In genomic region chr9:83707768-83708514, GRCh38 we compare ENCODE assay signal across 8 cellular contexts. TPM values are rescaled to one million over a fixed set of nuclear protein-coding genes. Genes with fewer than 3 reads are reported as not detected.
A peak's percentile ranks its signal among the peaks of the same experiment; 100 is the strongest.
DNase-seq lines count a peak whose midpoint lies in the region; ATAC-seq and TF ChIP-seq lines count a peak whose summit lies in the region.

Gene UBQLN1 (minus strand): TSS chr9:83707958. CDS start chr9:83707679, 279 bp downstream.

- POLR2A ChIA-PET in activated CD4-positive, alpha-beta T cell treated with anti-CD3 and anti-CD28 coated beads for 36 hours (lab: Charles Lee), result interaction anchor here (0.7 to 2.0 kb wide), 8 partner anchors 9 to 588 kb away, joined by 3 to 9 read pairs (median 4); partner anchors contain the start of genes KIF27 and RMI1

- intact Hi-C loops in activated CD4-positive, alpha-beta T cell treated with anti-CD3 and anti-CD28 coated beads for 36 hours (cut with DNase I, micrococcal nuclease), result loop anchor here (1.0 to 5.0 kb wide), 6 partner anchors 85 to 272 kb away; partner anchors contain the start of genes GKAP1 (in 2 of the 2), HNRNPK (in 2 of the 2), IDNK (in 2 of the 2) and KIF27 (in 2 of the 2)

- H3K4me3 Mint-ChIP-seq in activated CD4-positive, alpha-beta T cell treated with anti-CD3 and anti-CD28 coated beads for 36 hours, result peak within 1 kb of the TSS; percentile 80

- peaks cover 6% of the 10 kb centered on the region for H3K36me3 ChIP-seq in BE2C

- TF ChIP-seq CTCF in BE2C (IDR thresholded peaks at IDR 0.05; ENCODE audit: low read depth, low read length), result no peak
- no peak for TF ChIP-seq CTCF in choroid plexus epithelial cell (conservative IDR thresholded peaks at IDR 0.05; ENCODE audit: low read depth, low read length)

- no peaks in the 10 kb centered on the region for H3K9me3 Mint-ChIP-seq in activated CD4-positive, alpha-beta T cell treated with anti-CD3 and anti-CD28 coated beads for 36 hours (ENCODE audit: low read depth)

- H3K27me3 Mint-ChIP-seq in activated CD4-positive, alpha-beta T cell treated with anti-CD3 and anti-CD28 coated beads for 36 hours, result no peaks in the 10 kb centered on the region

- H3K27me3 ChIP-seq in BE2C, result no peaks in the 10 kb centered on the region

- H3K27ac Mint-ChIP-seq in activated CD4-positive, alpha-beta T cell treated with anti-CD3 and anti-CD28 coated beads for 36 hours, result peak within 1 kb of the TSS; percentile 100

- CTCF ChIA-PET in activated CD4-positive, alpha-beta T cell treated with anti-CD3 and anti-CD28 coated beads for 36 hours (lab: Charles Lee), result interaction anchor here (0.9 to 2.5 kb wide), 3 partner anchors 10 to 59 kb away, joined by 3 to 6 read pairs (median 4); no protein-coding TSS in a partner anchor

- no peaks in the 10 kb centered on the region for H3K9me3 ChIP-seq in BE2C

- H3K36me3 Mint-ChIP-seq in activated CD4-positive, alpha-beta T cell treated with anti-CD3 and anti-CD28 coated beads for 36 hours (ENCODE audit: low read depth), result peaks cover 18% of the 10 kb centered on the region

- DNase-seq in BE2C, result peak; percentile 93
- DNase-seq in GM19240 (ENCODE audit: insufficient read length, low spot score), result peak; percentile 87
- DNase-seq in NCI-H524 (lab: John Stamatoyannopoulos, UW), result peak; percentile 39 to 76
- DNase-seq in activated CD4-positive, alpha-beta T cell treated with anti-CD3 and anti-CD28 coated beads for 36 hours, result peak; percentile 94
- DNase-seq in choroid plexus epithelial cell (ENCODE audit: low read depth), result peak; percentile 95
- peak; percentile 91 for DNase-seq in kidney glomerular epithelial cell (lab: John Stamatoyannopoulos, UW)
- DNase-seq in stimulated activated CD4-positive, alpha-beta T cell treated with anti-CD3 and anti-CD28 coated beads, Interleukin-15, amount 100 ng/mL, for 48 hours (ENCODE audit: low read depth in 2 of 2), result peak; percentile 82 to 83

- H3K4me1 Mint-ChIP-seq in activated CD4-positive, alpha-beta T cell treated with anti-CD3 and anti-CD28 coated beads for 36 hours, result peaks cover 40% of the 10 kb centered on the region

- peak within 1 kb of the TSS; percentile 90 for H3K4me3 ChIP-seq in BE2C (ENCODE audit: low read depth, low read length)
- H3K4me3 ChIP-seq in choroid plexus epithelial cell (ENCODE audit: low read depth, low read length), result peak within 1 kb of the TSS; percentile 96

- no peaks in the 10 kb centered on the region for H3K4me1 ChIP-seq in BE2C

- peak; percentile 69 for ATAC-seq in HG03457 (IDR thresholded peaks at IDR 0.05; ENCODE audit: unreplicated experiment)
- ATAC-seq in activated CD4-positive, alpha-beta T cell treated with anti-CD3 and anti-CD28 coated beads for 36 hours, result peak; percentile 80

RNA-seq across cellular contexts. Expression of gene UBQLN1, which starts in this region (rescaled TPM):
- polyA plus RNA-seq in BE2C (2012; ENCODE audit: insufficient read depth, insufficient read length, low read depth), result 85.3 TPM
- 100 to 1,000 TPM in 1 of 2 experiments, 10 to 100 TPM in 1; 88.3 to 116 TPM for total RNA-seq in activated CD4-positive, alpha-beta T cell treated with anti-CD3 and anti-CD28 coated beads for 36 hours

Comparison
In these comparisons a context has a peak if more than half of its experiments do, and no peak if none do; other contexts are left out.
1. Peak in every context shown above with its lines: DNase-seq, ATAC-seq and H3K4me3 ChIP-seq.